4 cellular contexts compared by ENCODE assay signal in the genomic region with DNA sequence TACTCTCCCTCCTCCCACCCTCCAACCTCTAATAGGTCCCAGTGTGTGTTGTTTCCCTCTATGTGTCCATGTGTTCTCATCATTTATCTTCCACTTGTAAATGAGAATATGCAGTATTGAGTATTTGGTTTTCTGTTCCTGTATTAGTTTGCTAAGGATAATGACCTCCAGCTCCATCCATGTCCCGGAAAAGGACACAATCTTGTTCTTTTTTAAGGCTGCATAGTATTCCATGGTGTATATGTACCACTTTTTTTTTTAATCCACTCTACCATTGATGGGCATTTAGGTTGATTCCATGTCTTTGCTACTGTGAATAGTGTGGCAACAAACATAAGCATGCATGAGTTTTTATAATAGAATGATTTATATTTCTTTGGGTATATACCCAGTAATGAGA.
A peak's percentile ranks its signal among the peaks of the same experiment; 100 is the strongest.
DNase-seq lines count a peak whose midpoint lies in the region; ATAC-seq, FAIRE-seq and TF ChIP-seq lines count a peak whose summit lies in the region.
"Not testable (repeated sequence)": the region's sequence is repeated elsewhere in the genome, so short reads cannot be mapped to it uniquely, and the experiment has no call there.

No MANE protein-coding gene starts in this region.

- not testable (repeated sequence) for H3K4me3 ChIP-seq in HEK293 (ENCODE audit: low read depth, low read length); K562; endothelial cell of umbilical vein (replicated peaks in 1 of 3; ENCODE audit: insufficient read depth in 1 of 3, low read depth in 1 of 3, low read length in 3 of 3)

- H3K4me2 ChIP-seq in K562 (ENCODE audit: insufficient read depth, low read length); endothelial cell of umbilical vein (ENCODE audit: insufficient read depth, low read length): not testable (repeated sequence)

- DNase-seq in GM19239 (ENCODE audit: insufficient read length, low spot score); K562 (ENCODE audit: extremely low read depth in 1 of 4, low spot score in 3 of 4); endothelial cell of umbilical vein (ENCODE audit: low read depth, low spot score): not testable (repeated sequence)

- H3K27me3 ChIP-seq in K562 (ENCODE audit: control insufficient read depth in 2 of 2, insufficient read depth in 2 of 2, low read length in 2 of 2); endothelial cell of umbilical vein (ENCODE audit: control insufficient read depth in 2 of 2, insufficient read depth in 2 of 2, low read length in 2 of 2): not testable (repeated sequence)

- H3K36me3 ChIP-seq in HEK293 (ENCODE audit: control insufficient read depth in 2 of 2, insufficient read depth in 1 of 2, low read length in 2 of 2); K562 (ENCODE audit: control insufficient read depth, insufficient read depth, low read length); endothelial cell of umbilical vein (ENCODE audit: control insufficient read depth in 2 of 2, extremely low read depth in 1 of 2, insufficient read depth in 2 of 2, low read length in 2 of 2): not testable (repeated sequence)

- CTCF ChIA-PET in HEK293 (lab: Yijun Ruan, JAX) = interaction anchor here (0.9 kb wide), 1 partner anchor 9 kb away, joined by 3 read pairs; no protein-coding TSS in a partner anchor
- CTCF ChIA-PET in K562 (lab: Yijun Ruan, JAX; ENCODE audit: low intra/inter-chr PET ratio); endothelial cell of umbilical vein (lab: Charles Lee): not testable (repeated sequence)

- WGBS in K562 (ENCODE audit: insufficient coverage, low coverage, missing lambda C conversion rate) = 75% methylated on average over 1 of the region's 1 CpG

- H3K79me2 ChIP-seq in K562 (ENCODE audit: control insufficient read depth, insufficient read depth, low read length); endothelial cell of umbilical vein (ENCODE audit: control insufficient read depth, insufficient read depth, low read length): not testable (repeated sequence)

- not testable (repeated sequence) for TF ChIP-seq CTCF in HEK293 (tag by site-specific recombination; IDR thresholded peaks at IDR 0.05); K562 (IDR thresholded peaks at IDR 0.05 in 2 of 3, conservative IDR thresholded peaks at IDR 0.05 in 1 of 3; ENCODE audit: insufficient read depth in 2 of 3, low read depth in 1 of 3, low read length in 3 of 3); endothelial cell of umbilical vein (IDR thresholded peaks at IDR 0.05; ENCODE audit: extremely low read depth in 1 of 2, insufficient read depth in 1 of 2, low read depth in 1 of 2, low read length in 2 of 2)

- dilution Hi-C loops in endothelial cell of umbilical vein (cut with MboI; ENCODE audit: extremely low pct_ligation_motif_present, low sequenced_read_pairs) = not testable (repeated sequence)

- H3K9ac ChIP-seq in K562 (ENCODE audit: insufficient read depth in 1 of 2, low read depth in 2 of 2, low read length in 2 of 2); endothelial cell of umbilical vein (replicated peaks; ENCODE audit: extremely low read depth, insufficient read depth, low read length): not testable (repeated sequence)

- H3K27ac ChIP-seq in HEK293 (ENCODE audit: extremely low read depth, low read depth, low read length); K562 (ENCODE audit: extremely low read depth, low read depth, low read length); endothelial cell of umbilical vein (ENCODE audit: insufficient read depth, low read depth, low read length): not testable (repeated sequence)

- H3K9me3 ChIP-seq in HEK293 (ENCODE audit: control insufficient read depth, insufficient read depth, low read depth, low read length); K562 (replicated peaks; ENCODE audit: control insufficient read depth, insufficient read depth, low read depth, low read length); endothelial cell of umbilical vein (replicated peaks; ENCODE audit: control insufficient read depth, insufficient read depth, low read length): not testable (repeated sequence)

- not testable (repeated sequence) for TF ChIP-seq EP300 in K562 (IDR thresholded peaks at IDR 0.05; ENCODE audit: low read length)

- not testable (repeated sequence) for BruUV-seq in K562 (replicated peaks; lab: Mats Ljungman, UMichigan); endothelial cell of umbilical vein (replicated peaks; lab: Mats Ljungman, UMichigan)

- POLR2A ChIA-PET in HEK293 (lab: Yijun Ruan, JAX); K562 (lab: Yijun Ruan, JAX); endothelial cell of umbilical vein (lab: Charles Lee): not testable (repeated sequence)

- H3K4me1 ChIP-seq in HEK293 (ENCODE audit: control insufficient read depth, insufficient read depth, low read length); K562 (replicated peaks in 1 of 2; ENCODE audit: control insufficient read depth in 2 of 2, insufficient read depth in 2 of 2, low read length in 2 of 2); endothelial cell of umbilical vein (ENCODE audit: control insufficient read depth, extremely low read depth, insufficient read depth, low read length): not testable (repeated sequence)

- not testable (repeated sequence) for H4K20me1 ChIP-seq in K562 (replicated peaks; ENCODE audit: control insufficient read depth, insufficient read depth, low read length); endothelial cell of umbilical vein (replicated peaks; ENCODE audit: control insufficient read depth, extremely low read depth, insufficient read depth, low read length)

- peak; percentile 8 for FAIRE-seq in GM19239 (lab: Jason Lieb, UNC)
- FAIRE-seq in K562 (lab: Jason Lieb, UNC) = not testable (repeated sequence)
- FAIRE-seq in endothelial cell of umbilical vein (lab: Jason Lieb, UNC) = peak; percentile 59

- not testable (repeated sequence) for TF ChIP-seq RAD21 in K562 (CRISPR knock-in tag; conservative IDR thresholded peaks at IDR 0.05 in 1 of 2, IDR thresholded peaks at IDR 0.05 in 1 of 2)

- not testable (repeated sequence) for H2AFZ ChIP-seq in K562 (ENCODE audit: low read depth, low read length); endothelial cell of umbilical vein (ENCODE audit: low read depth, low read length)

- not testable (repeated sequence) for H3K9me1 ChIP-seq in K562 (ENCODE audit: control insufficient read depth, insufficient read depth, low read length); endothelial cell of umbilical vein (replicated peaks; ENCODE audit: control insufficient read depth, extremely low read depth, insufficient read depth, low read length)

- intact Hi-C loops in K562 (cut with micrococcal nuclease); endothelial cell of umbilical vein (cut with micrococcal nuclease): not testable (repeated sequence)

- not testable (repeated sequence) for ATAC-seq in K562

- not testable (repeated sequence) for TF ChIP-seq POLR2A in K562 (conservative IDR thresholded peaks at IDR 0.05); endothelial cell of umbilical vein (IDR thresholded peaks at IDR 0.05; ENCODE audit: low read depth, low read length)

- in situ Hi-C loops in K562 (cut with MboI) = not testable (repeated sequence)

TF ChIP-seq in HEK293, 187 proteins besides CTCF, POLR2A, EP300 and RAD21:
- peak; percentile 66; the same call in 1 of the 2 replicates for TF ChIP-seq ZNF146 (tag by site-specific recombination; IDR thresholded peaks at IDR 0.05)

TF ChIP-seq in K562, 482 proteins besides CTCF, POLR2A, EP300 and RAD21:
- TF ChIP-seq ZNF146 (CRISPR knock-in tag; IDR thresholded peaks at IDR 0.05; ENCODE audit: unreplicated experiment) = peak; percentile 79
